Comparison of ENCODE assay signal across 17 cellular contexts in the genomic region with DNA sequence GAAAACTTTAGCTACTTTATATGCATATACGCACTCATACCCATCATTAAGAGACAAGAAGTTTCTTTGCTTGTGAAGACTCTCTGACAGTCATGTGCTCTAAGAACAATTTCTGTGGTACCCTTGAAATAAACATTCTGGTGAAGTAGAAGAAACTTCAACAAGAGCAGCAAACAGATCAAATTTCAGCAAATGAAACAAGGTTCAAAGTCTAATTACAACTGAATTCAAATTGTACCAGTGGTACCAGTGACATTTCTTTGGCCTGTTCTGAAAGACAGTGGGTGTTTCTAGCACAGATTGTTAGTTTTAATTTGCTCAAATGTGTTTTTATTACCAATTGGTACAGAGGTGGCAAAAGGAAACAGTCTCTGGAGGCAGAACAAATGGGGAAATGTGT.
"Had no signal": no experiment of that assay in that cellular context is flagged by ENCODE, and none has a peak within 500 bp of the region (broad histone marks: within the 10 kb centered on the region; RNA-seq: fewer than 3 reads in every experiment).

No MANE protein-coding gene starts in this region.

- H3K9me3 ChIP-seq: psoas muscle, sigmoid colon, suprapubic skin, upper lobe of left lung had no signal

- H3K4me3 ChIP-seq: lung, psoas muscle, sigmoid colon, suprapubic skin, upper lobe of left lung had no signal

- ATAC-seq: activated T-helper 17 cell treated with anti-CD3 and anti-CD28 coated beads, Interleukin-2, amount 50 U/mL, for 72 hours; naive thymus-derived CD4-positive, alpha-beta T cell; psoas muscle had no signal

- H3K27me3 ChIP-seq: sigmoid colon, suprapubic skin, upper lobe of left lung had no signal

- H3K4me1 ChIP-seq: psoas muscle, sigmoid colon, upper lobe of left lung had no signal

- H3K27ac ChIP-seq: psoas muscle, sigmoid colon, suprapubic skin, upper lobe of left lung had no signal

- DNase-seq: activated CD4-positive, alpha-beta T cell treated with anti-CD3 and anti-CD28 coated beads, Interleukin-2, amount 10 ng/mL, durations not matched to agents 24 days and 14 days; activated naive CD4-positive, alpha-beta T cell treated with anti-CD3 and anti-CD28 coated beads, Interleukin-2, amount 10 ng/mL, durations not matched to agents 7 days and 5 days; activated T-cell treated with anti-CD3 and anti-CD28 coated beads for 4 hours; amniotic stem cell; cerebellar nuclear complex; dermis blood vessel endothelial cell; erythroblast; hypothalamus; naive thymus-derived CD4-positive, alpha-beta T cell; psoas muscle; sigmoid colon; stimulated activated CD4-positive, alpha-beta T cell treated with anti-CD3 and anti-CD28 coated beads, Interleukin-12 subunit alpha, Interleukin-12 subunit beta, amount 100 ng/mL, for 4 hours; stimulated activated naive CD4-positive, alpha-beta T cell treated with Interleukin-2 at 50 U/mL for 16 hours; upper lobe of left lung had no signal

- H3K36me3 ChIP-seq: sigmoid colon, suprapubic skin, upper lobe of left lung had no signal
